ENCODE assay signal across 17 cellular contexts in the genomic region with DNA sequence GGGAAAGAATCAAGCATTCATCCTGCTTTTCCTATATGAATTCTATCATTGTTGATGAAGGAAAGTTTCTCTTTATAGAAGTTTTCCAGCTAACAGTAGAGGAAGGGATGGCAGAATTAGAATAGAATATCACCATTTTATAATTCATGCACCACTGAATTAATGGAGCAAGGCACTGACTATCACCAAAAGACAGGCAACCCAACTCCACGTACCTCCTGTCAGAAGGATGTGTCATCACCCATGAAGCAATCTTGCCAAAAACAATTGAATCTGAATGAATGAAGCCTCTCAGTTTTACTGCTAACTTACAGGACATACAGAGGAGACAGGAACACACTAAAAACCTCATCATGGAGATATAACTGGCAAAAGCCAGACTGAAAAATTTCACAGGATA.
DNase-seq lines count a peak whose midpoint lies in the region; ATAC-seq, FAIRE-seq and TF ChIP-seq lines count a peak whose summit lies in the region.
"Had no signal": no experiment of that assay in that cellular context is flagged by ENCODE, and none has a peak within 500 bp of the region (broad histone marks: within the 10 kb centered on the region; RNA-seq: fewer than 3 reads in every experiment).

No MANE protein-coding gene starts in this region.

- TF ChIP-seq CTCF in CD4-positive, alpha-beta T cell (IDR thresholded peaks at IDR 0.05): no peak
- TF ChIP-seq CTCF in gastrocnemius medialis (IDR thresholded peaks at IDR 0.05 in 4 of 5, conservative IDR thresholded peaks at IDR 0.05 in 1 of 5): no peak

- H3K9me3 ChIP-seq in CD4-positive, alpha-beta T cell (ENCODE audit: control insufficient read depth, low read length): no peaks in the 10 kb centered on the region
- no peaks in the 10 kb centered on the region for H3K9me3 ChIP-seq in gastrocnemius medialis
- H3K9me3 ChIP-seq: vagina had no signal

- no peak overlapping the region for H3K4me3 ChIP-seq in gastrocnemius medialis
- H3K4me3 ChIP-seq: skin epidermis, vagina had no signal

- H3K27me3 Mint-ChIP-seq in CD4-positive, alpha-beta T cell: no peaks in the 10 kb centered on the region
- no peaks in the 10 kb centered on the region for H3K27me3 Mint-ChIP-seq in activated naive CD8-positive, alpha-beta T cell treated with anti-CD3 and anti-CD28 coated beads for 36 hours
- H3K27me3 Mint-ChIP-seq: naive thymus-derived CD4-positive, alpha-beta T cell had no signal

- no peak overlapping the region for H3K27ac ChIP-seq in CD4-positive, alpha-beta T cell (ENCODE audit: low read depth, low read length)
- no peak overlapping the region for H3K27ac ChIP-seq in gastrocnemius medialis
- H3K27ac ChIP-seq: vagina had no signal

- TF ChIP-seq POLR2A in gastrocnemius medialis (IDR thresholded peaks at IDR 0.05): no peak

- no peak for DNase-seq in CD4-positive, alpha-beta T cell
- DNase-seq in HTR-8/SVneo (ENCODE audit: insufficient read length, low spot score) (no peak), kidney glomerular epithelial cell (lab: John Stamatoyannopoulos, UW) (peak; percentile 65), inferior parietal cortex (ENCODE audit: extremely low spot score) (no peak), gastrocnemius medialis (no peak)
- no peak for DNase-seq in activated naive CD8-positive, alpha-beta T cell treated with anti-CD3 and anti-CD28 coated beads for 36 hours
- DNase-seq: amniotic stem cell; Calu3; H7; KBM-7; naive thymus-derived CD4-positive, alpha-beta T cell; NCI-H510A had no signal

- peak; percentile 29 for ATAC-seq in CD4-positive, alpha-beta T cell (ENCODE audit: poor library complexity)
- ATAC-seq in HG02884 (IDR thresholded peaks at IDR 0.05; ENCODE audit: unreplicated experiment) (no peak), gastrocnemius medialis (no peak), GM18873 (IDR thresholded peaks at IDR 0.05; ENCODE audit: low FRiP score, unreplicated experiment) (no peak)
- ATAC-seq: naive thymus-derived CD4-positive, alpha-beta T cell had no signal

- in situ Hi-C loops in gastrocnemius medialis (cut with MboI; ENCODE audit: low sequenced_read_pairs in 4 of 4): no loop called here

- H3K9me3 Mint-ChIP-seq in CD4-positive, alpha-beta T cell: no peaks in the 10 kb centered on the region
- no peaks in the 10 kb centered on the region for H3K9me3 Mint-ChIP-seq in activated naive CD8-positive, alpha-beta T cell treated with anti-CD3 and anti-CD28 coated beads for 36 hours
- H3K9me3 Mint-ChIP-seq: naive thymus-derived CD4-positive, alpha-beta T cell had no signal

- CTCF ChIA-PET in CD4-positive, alpha-beta T cell (lab: Charles Lee): no interaction called here

- no peaks in the 10 kb centered on the region for H3K27me3 ChIP-seq in CD4-positive, alpha-beta T cell (ENCODE audit: control insufficient read depth, insufficient read depth, low read length)
- H3K27me3 ChIP-seq in gastrocnemius medialis: no peaks in the 10 kb centered on the region
- H3K27me3 ChIP-seq: vagina had no signal

- POLR2A ChIA-PET in CD4-positive, alpha-beta T cell (lab: Charles Lee): no interaction called here

- H3K4me1 ChIP-seq in gastrocnemius medialis: peaks cover 0 to 2% of the 10 kb centered on the region in 2 donors
- H3K4me1 ChIP-seq: vagina had no signal

- H3K27ac Mint-ChIP-seq in CD4-positive, alpha-beta T cell: peak overlapping the region; percentile 86
- H3K27ac Mint-ChIP-seq in activated naive CD8-positive, alpha-beta T cell treated with anti-CD3 and anti-CD28 coated beads for 36 hours: peak overlapping the region; percentile 36

- peaks cover 62% of the 10 kb centered on the region for H3K4me1 Mint-ChIP-seq in CD4-positive, alpha-beta T cell (ENCODE audit: low read depth)
- H3K4me1 Mint-ChIP-seq in activated naive CD8-positive, alpha-beta T cell treated with anti-CD3 and anti-CD28 coated beads for 36 hours: peaks cover 39% of the 10 kb centered on the region

- intact Hi-C loops in CD4-positive, alpha-beta T cell (cut with DNase I, micrococcal nuclease): loop anchor here (5.0 kb wide), 1 partner anchor 33 kb away; no protein-coding TSS in a partner anchor
- intact Hi-C loops in gastrocnemius medialis (cut with DNase I; ENCODE audit: low total_unique reads): no loop called here

- H3K4me3 Mint-ChIP-seq in CD4-positive, alpha-beta T cell: no peak overlapping the region
- H3K4me3 Mint-ChIP-seq in activated naive CD8-positive, alpha-beta T cell treated with anti-CD3 and anti-CD28 coated beads for 36 hours: no peak overlapping the region
- H3K4me3 Mint-ChIP-seq: naive thymus-derived CD4-positive, alpha-beta T cell had no signal

- H3K36me3 ChIP-seq in gastrocnemius medialis: no peaks in the 10 kb centered on the region
- H3K36me3 ChIP-seq: vagina had no signal

- peaks cover 92% of the 10 kb centered on the region for H3K36me3 Mint-ChIP-seq in CD4-positive, alpha-beta T cell (ENCODE audit: low read depth)
- H3K36me3 Mint-ChIP-seq in activated naive CD8-positive, alpha-beta T cell treated with anti-CD3 and anti-CD28 coated beads for 36 hours: peaks cover 47% of the 10 kb centered on the region

- FAIRE-seq in HTR-8/SVneo (lab: Jason Lieb, UNC): peak; percentile 16
- FAIRE-seq: endometrium had no signal
